In genomic region chr6:370555-370954, GRCh38 we compare ENCODE assay signal across 21 cellular contexts. TPM values are rescaled to one million over a fixed set of nuclear protein-coding genes. Genes with fewer than 3 reads are reported as not detected.
DNase-seq lines count a peak whose midpoint lies in the region; ATAC-seq, FAIRE-seq and TF ChIP-seq lines count a peak whose summit lies in the region.
"Had no signal": no experiment of that assay in that cellular context is flagged by ENCODE, and none has a peak within 500 bp of the region (broad histone marks: within the 10 kb centered on the region; RNA-seq: fewer than 3 reads in every experiment).

No MANE protein-coding gene starts in this region.

- H3K14ac ChIP-seq in trophoblast cell (ENCODE audit: low read length) = no peak overlapping the region

- H3K4me3 ChIP-seq in kidney (ENCODE audit: low read length in 2 of 2) = no peak overlapping the region
- peak overlapping the region; percentile 15 for H3K4me3 ChIP-seq in trophoblast cell (ENCODE audit: low read depth, low read length)
- no peak overlapping the region for H3K4me3 ChIP-seq in neural progenitor cell
- H3K4me3 ChIP-seq: GM23338 had no signal

- no peak overlapping the region for H2BK5ac ChIP-seq in trophoblast cell (ENCODE audit: low read depth, low read length, poor library complexity)

- no peaks in the 10 kb centered on the region for H3K79me1 ChIP-seq in trophoblast cell (ENCODE audit: low read length)

- H3K4me1 ChIP-seq in kidney (ENCODE audit: control insufficient read depth in 1 of 2, insufficient read depth in 1 of 2, low read depth in 1 of 2, low read length in 2 of 2) (peaks cover 0 to 11% of the 10 kb centered on the region in 2 donors), trophoblast cell (ENCODE audit: control insufficient read depth in 1 of 2, insufficient read depth in 2 of 2, low read length in 2 of 2) (no peaks in the 10 kb centered on the region), neural progenitor cell (peaks cover 5% of the 10 kb centered on the region)

- H3K9me3 Mint-ChIP-seq in endothelial cell (ENCODE audit: unreplicated experiment) = peaks cover 33% of the 10 kb centered on the region
- H3K9me3 Mint-ChIP-seq in neural progenitor cell = peaks cover 61% of the 10 kb centered on the region

- no peak overlapping the region for H3K18ac ChIP-seq in trophoblast cell (ENCODE audit: low read length)

- H4K8ac ChIP-seq in trophoblast cell (ENCODE audit: low read depth, low read length) = no peak overlapping the region

- no peak overlapping the region for H3K23ac ChIP-seq in trophoblast cell (ENCODE audit: low read length)

- H3K79me2 ChIP-seq in trophoblast cell (ENCODE audit: control insufficient read depth, insufficient read depth, low read length, poor library complexity) (no peaks in the 10 kb centered on the region), neural progenitor cell (ENCODE audit: low read depth) (no peaks in the 10 kb centered on the region)

- H3K27ac ChIP-seq in kidney (ENCODE audit: low read depth in 2 of 2, low read length in 2 of 2) (no peak overlapping the region), trophoblast cell (ENCODE audit: low read depth, low read length) (no peak overlapping the region), neural progenitor cell (no peak overlapping the region)

- no peak overlapping the region for H2AK5ac ChIP-seq in trophoblast cell (ENCODE audit: low read length)

- H3K9ac ChIP-seq in kidney (ENCODE audit: low read length in 2 of 2) = no peak overlapping the region
- no peak overlapping the region for H3K9ac ChIP-seq in trophoblast cell (ENCODE audit: low read length)
- no peak overlapping the region for H3K9ac ChIP-seq in neural progenitor cell

- H3K27me3 ChIP-seq in trophoblast cell (ENCODE audit: insufficient read depth, low read length) (no peaks in the 10 kb centered on the region), neural progenitor cell (peaks cover 3% of the 10 kb centered on the region)

- H3K4me2 ChIP-seq in trophoblast cell (ENCODE audit: low read length) (no peak overlapping the region), neural progenitor cell (no peak overlapping the region)
- H3K4me2 ChIP-seq: GM23338 had no signal

- H3K27ac Mint-ChIP-seq in endothelial cell (ENCODE audit: unreplicated experiment) (peak overlapping the region; percentile 67), neural progenitor cell (no peak overlapping the region)
- H3K27ac Mint-ChIP-seq: CD4-positive, alpha-beta memory T cell; GM23338; H9 had no signal

- peaks cover 0 to 3% of the 10 kb centered on the region in 2 donors for H3K36me3 ChIP-seq in kidney (ENCODE audit: control insufficient read depth in 1 of 2, insufficient read depth in 2 of 2, low read length in 2 of 2)
- H3K36me3 ChIP-seq in trophoblast cell (ENCODE audit: control insufficient read depth in 1 of 2, insufficient read depth in 2 of 2, low read length in 2 of 2) = no peaks in the 10 kb centered on the region
- H3K36me3 ChIP-seq in neural progenitor cell = no peaks in the 10 kb centered on the region

- intact Hi-C loops in kidney (cut with DNase I) = no loop called here

- H3K9me3 ChIP-seq in kidney (ENCODE audit: control insufficient read depth in 1 of 2, low read length in 2 of 2) (no peaks in the 10 kb centered on the region), trophoblast cell (ENCODE audit: insufficient read depth, low read depth, low read length) (peaks cover 53% of the 10 kb centered on the region), neural progenitor cell (ENCODE audit: low read depth) (no peaks in the 10 kb centered on the region)

- H2AFZ ChIP-seq in trophoblast cell (ENCODE audit: insufficient read depth, low read length, poor library complexity) (no peak overlapping the region), neural progenitor cell (replicated peaks) (no peak overlapping the region)

- WGBS in trophoblast cell (ENCODE audit: extremely low coverage, insufficient coverage, insufficient read length) = no CpG with 5 or more reads among the region's 6 CpGs

- peak overlapping the region; percentile 67 for H3K4me3 Mint-ChIP-seq in endothelial cell (ENCODE audit: unreplicated experiment)
- no peak overlapping the region for H3K4me3 Mint-ChIP-seq in neural progenitor cell
- H3K4me3 Mint-ChIP-seq: CD4-positive, alpha-beta memory T cell; GM23338; H9 had no signal

- no peak for ATAC-seq in GM18870 (IDR thresholded peaks at IDR 0.05; ENCODE audit: unreplicated experiment)
- ATAC-seq: GM23338, HCT116 had no signal

- FAIRE-seq in kidney (lab: Jason Lieb, UNC) = no peak
- FAIRE-seq: G401.6, GM12892, GM19239 had no signal

- H3K4ac ChIP-seq in trophoblast cell (ENCODE audit: low read depth, low read length) = no peak overlapping the region

- DNase-seq in endothelial cell (ENCODE audit: low spot score) (no peak), kidney (peak; percentile 57), trophoblast cell (no peak), neural progenitor cell (ENCODE audit: low spot score) (no peak), activated T-cell treated with anti-CD3 and anti-CD28 coated beads for 4 hours (no peak)
- DNase-seq: C1 segment of cervical spinal cord; Calu3; CD4-positive, alpha-beta memory T cell; COR-L47; DMS53; DMS79 treated with DMSO at 0.1 percent for 48 hours; H9 had no signal

- no peak overlapping the region for H2BK120ac ChIP-seq in trophoblast cell (ENCODE audit: insufficient read depth, low read length, poor library complexity)

- H4K20me1 ChIP-seq in neural progenitor cell (ENCODE audit: low read depth) = no peaks in the 10 kb centered on the region

- no peak overlapping the region for H4K91ac ChIP-seq in trophoblast cell (ENCODE audit: low read depth, low read length)

- H3K36me3 Mint-ChIP-seq in endothelial cell (ENCODE audit: low read depth, unreplicated experiment) (peaks cover 18% of the 10 kb centered on the region), neural progenitor cell (no peaks in the 10 kb centered on the region)
- H3K36me3 Mint-ChIP-seq: CD4-positive, alpha-beta memory T cell had no signal

- H2BK12ac ChIP-seq in trophoblast cell (ENCODE audit: low read length) = no peak overlapping the region

- TF ChIP-seq CTCF in endothelial cell (IDR thresholded peaks at IDR 0.05; ENCODE audit: unreplicated experiment) (no peak), kidney (IDR thresholded peaks at IDR 0.05; ENCODE audit: borderline replicate concordance, extremely low read depth, insufficient read depth) (no peak), neural progenitor cell (IDR thresholded peaks at IDR 0.05) (no peak)

- peaks cover 4% of the 10 kb centered on the region for H3F3A ChIP-seq in neural progenitor cell (ENCODE audit: low read depth)

- H3K27me3 Mint-ChIP-seq in endothelial cell (ENCODE audit: unreplicated experiment) (peaks cover 27% of the 10 kb centered on the region), neural progenitor cell (ENCODE audit: insufficient read depth, low read depth) (peaks cover 4% of the 10 kb centered on the region)

- H3K4me1 Mint-ChIP-seq in endothelial cell (ENCODE audit: unreplicated experiment) (no peaks in the 10 kb centered on the region), neural progenitor cell (peaks cover 18% of the 10 kb centered on the region)

- no peak overlapping the region for H4K12ac ChIP-seq in trophoblast cell (ENCODE audit: low read depth, low read length)

RNA-seq across cellular contexts. Expression of gene IRF4, which starts 21.0 kb away (rescaled TPM):
- not detected for total RNA-seq in endothelial cell (ENCODE audit: unreplicated experiment)
- 23.7 TPM for total RNA-seq in kidney
- polyA plus RNA-seq in kidney (ENCODE audit: insufficient read depth, low read depth, low replicate concordance) = not detected
- polyA plus RNA-seq in trophoblast cell (2013) = 0.44 and 0.53 TPM in 2 replicates
- total RNA-seq in neural progenitor cell (ENCODE audit: low replicate concordance) = 0.11 and 0.53 TPM in 2 replicates
- total RNA-seq: A172, Calu3, H4 had no signal
- polyA plus RNA-seq: BJ had no signal

Comparison
In these comparisons a context has a peak if more than half of its experiments do, and no peak if none do; other contexts are left out.
1. RNA of gene IRF4, which starts 21.0 kb away (total RNA-seq): 23.7 TPM in kidney (single experiment); not detected in endothelial cell (single experiment) and 0.11 to 0.53 TPM in neural progenitor cell; every median in the first group is over 10 times any median in the second.